Comparison of ENCODE assay signal across 15 cellular contexts in the genomic region with DNA sequence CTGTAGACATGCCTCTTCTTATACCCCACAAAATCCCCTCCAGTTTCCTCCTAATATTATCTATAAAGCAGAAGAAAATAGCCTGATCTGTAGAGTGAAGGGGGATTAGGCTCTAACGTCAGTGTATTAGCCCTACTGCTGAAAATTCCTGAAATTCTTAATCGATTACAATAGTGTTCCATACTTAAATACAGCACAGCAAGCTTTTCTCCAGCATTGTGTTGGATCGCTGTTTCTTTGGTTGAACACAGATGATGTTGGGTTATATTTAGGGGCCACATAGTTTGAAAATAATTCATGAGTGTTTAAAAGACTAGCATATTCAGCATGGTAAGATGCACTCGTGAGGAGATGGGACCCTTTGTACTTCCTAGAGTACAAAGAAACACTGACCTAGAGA. TPM values are rescaled to one million over a fixed set of nuclear protein-coding genes. Genes with fewer than 3 reads are reported as not detected.
DNase-seq lines count a peak whose midpoint lies in the region; ATAC-seq and TF ChIP-seq lines count a peak whose summit lies in the region.
"Had no signal": no experiment of that assay in that cellular context is flagged by ENCODE, and none has a peak within 500 bp of the region (broad histone marks: within the 10 kb centered on the region; RNA-seq: fewer than 3 reads in every experiment).

No MANE protein-coding gene starts in this region.

- H3F3A ChIP-seq in smooth muscle cell (ENCODE audit: low read depth), result no peaks in the 10 kb centered on the region

- H3K4me1 ChIP-seq in RWPE2 (ENCODE audit: insufficient read depth, poor library complexity, severe bottlenecking) (no peaks in the 10 kb centered on the region), neuronal stem cell (ENCODE audit: control insufficient read depth in 2 of 2, insufficient read depth in 1 of 2, low read depth in 1 of 2, low read length in 2 of 2) (peaks cover 3% of the 10 kb centered on the region in 2 donors), smooth muscle cell (ENCODE audit: low read depth) (peaks cover 10% of the 10 kb centered on the region)
- no peaks in the 10 kb centered on the region for H3K4me1 ChIP-seq in CD8-positive, alpha-beta memory T cell (ENCODE audit: insufficient read depth, low read length)

- no peak for TF ChIP-seq CTCF in RWPE2 (IDR thresholded peaks at IDR 0.05; ENCODE audit: poor library complexity, severe bottlenecking)
- no peak for TF ChIP-seq CTCF in fibroblast of mammary gland (conservative IDR thresholded peaks at IDR 0.05; ENCODE audit: control insufficient read depth, insufficient read depth, low read depth, low read length)
- TF ChIP-seq CTCF in smooth muscle cell (IDR thresholded peaks at IDR 0.05; ENCODE audit: borderline replicate concordance, insufficient read depth, poor library complexity, severe bottlenecking), result no peak
- TF ChIP-seq CTCF in WERI-Rb-1 (IDR thresholded peaks at IDR 0.05; ENCODE audit: low read depth, low read length), result no peak

- peaks cover 7% of the 10 kb centered on the region for H3K36me3 ChIP-seq in RWPE2 (ENCODE audit: low read depth)
- H3K36me3 ChIP-seq in neuronal stem cell (replicated peaks in 1 of 2; ENCODE audit: control insufficient read depth in 2 of 2, insufficient read depth in 2 of 2, low read length in 2 of 2), result peaks cover 7 to 43% of the 10 kb centered on the region in 2 donors
- peaks cover 10% of the 10 kb centered on the region for H3K36me3 ChIP-seq in smooth muscle cell (ENCODE audit: low read depth)
- peaks cover 12% of the 10 kb centered on the region for H3K36me3 ChIP-seq in WERI-Rb-1
- peaks cover 4% of the 10 kb centered on the region for H3K36me3 ChIP-seq in CD8-positive, alpha-beta memory T cell (ENCODE audit: insufficient read depth, low read length)

- CTCF ChIA-PET in CD8-positive, alpha-beta memory T cell (lab: Charles Lee), result no interaction called here

- WGBS in neuronal stem cell (ENCODE audit: extremely low coverage in 2 of 2, insufficient read length in 2 of 2, insufficient replicate concordance in 1 of 2), 2 donors, result no CpG with 5 or more reads among the region's 4 CpGs
- WGBS in smooth muscle cell (ENCODE audit: low lambda C conversion rate), result 64% methylated on average over 4 of the region's 4 CpGs

- H3K4ac ChIP-seq in neuronal stem cell (ENCODE audit: low read length), result no peak overlapping the region

- no peak overlapping the region for H3K4me3 Mint-ChIP-seq in CD8-positive, alpha-beta memory T cell

- no peak overlapping the region for H3K9ac ChIP-seq in neuronal stem cell (ENCODE audit: low read depth, low read length, poor library complexity)
- H3K9ac ChIP-seq in smooth muscle cell (ENCODE audit: low read depth), result no peak overlapping the region

- peak; percentile 74 for DNase-seq in EL
- DNase-seq in RWPE2 (ENCODE audit: low spot score), result no peak
- DNase-seq in fibroblast of mammary gland (ENCODE audit: low read depth), result peak; percentile 14
- DNase-seq in neuronal stem cell (ENCODE audit: low spot score), result peak; percentile 21
- no peak for DNase-seq in smooth muscle cell (lab: John Stamatoyannopoulos, UW; ENCODE audit: unreplicated experiment)
- DNase-seq in WERI-Rb-1, result no peak
- DNase-seq in UCSD-AML1 (lab: John Stamatoyannopoulos, UW; ENCODE audit: unreplicated experiment), result no peak
- no peak for DNase-seq in CD8-positive, alpha-beta memory T cell
- DNase-seq: activated CD8-positive, alpha-beta memory T cell treated with anti-CD3 and anti-CD28 coated beads, Interleukin-2, amount 50 U/mL, for 48 hours; dorsolateral prefrontal cortex; kidney; psoas muscle; upper lobe of left lung had no signal

- no peak overlapping the region for H3K4me3 ChIP-seq in RWPE2 (ENCODE audit: severe bottlenecking)
- no peak overlapping the region for H3K4me3 ChIP-seq in fibroblast of mammary gland (ENCODE audit: control insufficient read depth, low read depth, low read length)
- H3K4me3 ChIP-seq in neuronal stem cell (ENCODE audit: low read length in 2 of 2), result no peak overlapping the region
- no peak overlapping the region for H3K4me3 ChIP-seq in smooth muscle cell
- H3K4me3 ChIP-seq in WERI-Rb-1 (ENCODE audit: low read depth, low read length), result no peak overlapping the region
- H3K4me3 ChIP-seq in CD8-positive, alpha-beta memory T cell (ENCODE audit: low read length), result no peak overlapping the region
- H3K4me3 ChIP-seq: dorsolateral prefrontal cortex, K562, psoas muscle, upper lobe of left lung had no signal

- H4K20me1 ChIP-seq in smooth muscle cell (ENCODE audit: low read depth), result peaks cover 84% of the 10 kb centered on the region

- peaks cover 0 to 9% (median 6%) of the 10 kb centered on the region in 5 donors for H3K9me3 Mint-ChIP-seq in CD8-positive, alpha-beta memory T cell

- H3K27me3 ChIP-seq in RWPE2 (ENCODE audit: insufficient read depth, poor library complexity, severe bottlenecking) (no peaks in the 10 kb centered on the region), neuronal stem cell (ENCODE audit: control insufficient read depth in 3 of 3, insufficient read depth in 3 of 3, low read depth in 1 of 3, low read length in 3 of 3) (no peaks in the 10 kb centered on the region), smooth muscle cell (ENCODE audit: low read depth) (no peaks in the 10 kb centered on the region), WERI-Rb-1 (ENCODE audit: insufficient read depth, low read depth, severe bottlenecking) (no peaks in the 10 kb centered on the region)
- H3K27me3 ChIP-seq in CD8-positive, alpha-beta memory T cell (ENCODE audit: insufficient read depth, low read length, poor library complexity, severe bottlenecking), result no peaks in the 10 kb centered on the region
- H3K27me3 ChIP-seq: dorsolateral prefrontal cortex, upper lobe of left lung had no signal

- peaks cover 26 to 41% (median 29%) of the 10 kb centered on the region in 3 donors for H3K36me3 Mint-ChIP-seq in CD8-positive, alpha-beta memory T cell

- H3K27ac ChIP-seq in RWPE2 (ENCODE audit: poor library complexity, severe bottlenecking) (no peak overlapping the region), neuronal stem cell (replicated peaks; ENCODE audit: low read length) (peak overlapping the region; percentile 23), smooth muscle cell (ENCODE audit: low read depth) (no peak overlapping the region), WERI-Rb-1 (no peak overlapping the region)
- H3K27ac ChIP-seq in CD8-positive, alpha-beta memory T cell (ENCODE audit: low read depth, low read length), result no peak overlapping the region
- H3K27ac ChIP-seq: C4-2B, dorsolateral prefrontal cortex, psoas muscle, upper lobe of left lung had no signal

- no peak overlapping the region for H2BK12ac ChIP-seq in neuronal stem cell (ENCODE audit: low read length)

- no peak overlapping the region for H2BK5ac ChIP-seq in neuronal stem cell (ENCODE audit: low read length)

- peaks cover 63 to 85% (median 75%) of the 10 kb centered on the region in 3 donors for H3K4me1 Mint-ChIP-seq in CD8-positive, alpha-beta memory T cell

- no peak overlapping the region for H3K14ac ChIP-seq in neuronal stem cell (ENCODE audit: low read length)

- H3K4me2 ChIP-seq in neuronal stem cell (ENCODE audit: insufficient read depth, low read length, poor library complexity, severe bottlenecking) (no peak overlapping the region), smooth muscle cell (no peak overlapping the region)

- H3K9me3 ChIP-seq in RWPE2 (ENCODE audit: severe bottlenecking) (no peaks in the 10 kb centered on the region), neuronal stem cell (replicated peaks in 1 of 2; ENCODE audit: control insufficient read depth in 2 of 2, insufficient read depth in 1 of 2, low read depth in 1 of 2, low read length in 2 of 2) (peaks cover 2 to 23% of the 10 kb centered on the region in 2 donors), smooth muscle cell (replicated peaks; ENCODE audit: low read depth) (peaks cover 6% of the 10 kb centered on the region), WERI-Rb-1 (ENCODE audit: severe bottlenecking) (peaks cover 3% of the 10 kb centered on the region)
- no peaks in the 10 kb centered on the region for H3K9me3 ChIP-seq in CD8-positive, alpha-beta memory T cell (ENCODE audit: low read length)
- H3K9me3 ChIP-seq: psoas muscle, upper lobe of left lung had no signal

- H2BK15ac ChIP-seq in neuronal stem cell (ENCODE audit: low read length), result no peak overlapping the region

- H2AFZ ChIP-seq in neuronal stem cell (ENCODE audit: low read length) (no peak overlapping the region), smooth muscle cell (ENCODE audit: low read depth) (no peak overlapping the region)

- POLR2A ChIA-PET in CD8-positive, alpha-beta memory T cell (lab: Charles Lee), result no interaction called here

- no peak overlapping the region for H3K23ac ChIP-seq in neuronal stem cell (ENCODE audit: low read depth, low read length, poor library complexity)

- H3K79me2 ChIP-seq in smooth muscle cell (ENCODE audit: low read depth), result peaks cover 91% of the 10 kb centered on the region

- H2BK120ac ChIP-seq in neuronal stem cell (ENCODE audit: low read depth, low read length), result no peak overlapping the region

- no peak overlapping the region for H4K91ac ChIP-seq in neuronal stem cell (ENCODE audit: low read depth, low read length, poor library complexity)

- H3K27me3 Mint-ChIP-seq in CD8-positive, alpha-beta memory T cell, result no peaks in the 10 kb centered on the region

- peak overlapping the region in 1 of 8 donors; percentile 39 for H3K27ac Mint-ChIP-seq in CD8-positive, alpha-beta memory T cell

- H2AK5ac ChIP-seq in neuronal stem cell (ENCODE audit: low read depth, low read length), result no peak overlapping the region

- H4K8ac ChIP-seq in neuronal stem cell (ENCODE audit: low read depth, low read length), result no peak overlapping the region

- no peaks in the 10 kb centered on the region for H3K79me1 ChIP-seq in neuronal stem cell (ENCODE audit: low read depth, low read length)

- H3K18ac ChIP-seq in neuronal stem cell (ENCODE audit: low read length), result no peak overlapping the region

- ATAC-seq in RWPE2 (ENCODE audit: low read depth), result peak; percentile 50; the same call in 2 of the 3 replicates
- ATAC-seq: K562 had no signal

RNA-seq across cellular contexts. Expression of a gene that starts 52.5 kb away (rescaled TPM):
- 97.5 TPM for polyA plus RNA-seq in neuronal stem cell (2013, experiment 1 of 2)
- polyA plus RNA-seq in neuronal stem cell (2013, experiment 2 of 2), result 102 TPM
- 56.1 and 66.5 TPM in 2 replicates for total RNA-seq in smooth muscle cell
- 42.6 and 46.4 TPM in 2 replicates for polyA plus RNA-seq in smooth muscle cell
- 10 to 100 TPM; 25.5 to 30.2 TPM for total RNA-seq in CD8-positive, alpha-beta memory T cell
- 127 TPM for polyA plus RNA-seq in CD8-positive, alpha-beta memory T cell

Comparison
In these comparisons a context has a peak if more than half of its experiments do, and no peak if none do; other contexts are left out.
1. DNase-seq: peak in EL (single experiment), fibroblast of mammary gland (single experiment) and neuronal stem cell (single experiment); none in RWPE2 (single experiment), smooth muscle cell (single experiment), WERI-Rb-1 (single experiment), UCSD-AML1 (single experiment) and CD8-positive, alpha-beta memory T cell (0 of 5).